In genomic region chr12:77324763-77325468, GRCh38 we compare ENCODE assay signal across 2 cellular contexts.
TF ChIP-seq lines count a peak whose summit lies in the region.

No MANE protein-coding gene starts in this region.

TF ChIP-seq in HEK293T, 16 proteins besides CTCF, POLR2A, EP300 and RAD21 (continued from another document):
- TF ChIP-seq FOXK2 (IDR thresholded peaks at IDR 0.05): no peak
- no peak for TF ChIP-seq PKNOX1 (IDR thresholded peaks at IDR 0.05)
- no peak for TF ChIP-seq ZNF384 (IDR thresholded peaks at IDR 0.05)
- TF ChIP-seq NFRKB (IDR thresholded peaks at IDR 0.05): no peak
- TF ChIP-seq ELF4 (IDR thresholded peaks at IDR 0.05): no peak
- no peak for TF ChIP-seq FOXA1 (IDR thresholded peaks at IDR 0.05)
- no peak for TF ChIP-seq CTBP1 (IDR thresholded peaks at IDR 0.05; ENCODE audit: borderline replicate concordance)
- TF ChIP-seq LEF1 (IDR thresholded peaks at IDR 0.05; ENCODE audit: borderline replicate concordance): no peak
TF ChIP-seq in HEK293T: peak in this region for 0.

TF ChIP-seq in H1, 55 proteins besides CTCF, POLR2A, EP300 and RAD21 (continued from another document):
- peak; percentile 64 for TF ChIP-seq MAX (IDR thresholded peaks at IDR 0.05)
- TF ChIP-seq KDM1A (IDR thresholded peaks at IDR 0.05; ENCODE audit: borderline replicate concordance, low read length): 0 out of 2 replicates have a peak, but pooled peaks have one; percentile 8
- 0 out of 2 replicates have a peak, but pooled peaks have one; percentile 33 for TF ChIP-seq PHF8 (conservative IDR thresholded peaks at IDR 0.05; ENCODE audit: low read depth, low read length)
- TF ChIP-seq RBBP5 (IDR thresholded peaks at IDR 0.05; ENCODE audit: borderline replicate concordance, low read depth, low read length): peak; percentile 82; the same call in 1 of the 2 replicates
- TF ChIP-seq SIN3A (conservative IDR thresholded peaks at IDR 0.05 in 1 of 2, IDR thresholded peaks at IDR 0.05 in 1 of 2; ENCODE audit: low read depth in 1 of 2, low read length in 2 of 2): peak in 1 of 2 experiments; percentile 12; a peak in 1 of 4 replicates
- peak; percentile 54 for TF ChIP-seq TAF1 (IDR thresholded peaks at IDR 0.05; ENCODE audit: low read depth, low read length)
- peak; percentile 83 for TF ChIP-seq KDM4A (IDR thresholded peaks at IDR 0.05; ENCODE audit: low read depth, low read length, severe bottlenecking)
- TF ChIP-seq HDAC2 (IDR thresholded peaks at IDR 0.05; ENCODE audit: borderline replicate concordance in 1 of 2, low read depth in 2 of 2, low read length in 2 of 2): 0 out of 4 replicates have a peak, but pooled peaks of 1 of the 2 experiments have one; percentile 11
- no peak for TF ChIP-seq HDAC6 (IDR thresholded peaks at IDR 0.05; ENCODE audit: low read depth, low read length)
- peak; percentile 63; the same call in 1 of the 2 replicates for TF ChIP-seq TEAD4 (IDR thresholded peaks at IDR 0.05; ENCODE audit: low read depth, low read length)
